In genomic region chr2:90123411-90123810, GRCh38 we compare ENCODE assay signal across 7 cellular contexts.
DNase-seq lines count a peak whose midpoint lies in the region; ATAC-seq, FAIRE-seq and TF ChIP-seq lines count a peak whose summit lies in the region.
"Not testable (repeated sequence)": the region's sequence is repeated elsewhere in the genome, so short reads cannot be mapped to it uniquely, and the experiment has no call there.

No MANE protein-coding gene starts in this region.

- H3K4me3 Mint-ChIP-seq in GM23338, result not testable (repeated sequence)

- FAIRE-seq in H1 (lab: Jason Lieb, UNC) (peak; percentile 84), pancreas (lab: Jason Lieb, UNC) (peak; percentile 34)

- DNase-seq in GM23338 (ENCODE audit: low spot score) (peak; percentile 49), HK-2 (ENCODE audit: unreplicated experiment) (peak; percentile 0), M059J (ENCODE audit: low read depth) (peak; percentile 0), UCSD-AML1 (lab: John Stamatoyannopoulos, UW; ENCODE audit: unreplicated experiment) (peak; percentile 12), iPS-NIHi7 (ENCODE audit: extremely low spot score) (peak; percentile 10)
- not testable (repeated sequence) for DNase-seq in H1 (ENCODE audit: low read depth in 1 of 2, low spot score in 2 of 2); pancreas

- not testable (repeated sequence) for H2AFZ ChIP-seq in GM23338; H1 (ENCODE audit: low read length)

- H2BK120ac ChIP-seq in H1 (replicated peaks; ENCODE audit: low read depth, low read length), result not testable (repeated sequence)

- H3K27ac ChIP-seq in GM23338 (ENCODE audit: low read depth); H1 (ENCODE audit: low read depth, low read length); pancreas: not testable (repeated sequence)

- H3K9me3 Mint-ChIP-seq in GM23338, result peaks cover 30% of the 10 kb centered on the region

- H2BK12ac ChIP-seq in H1 (ENCODE audit: low read depth, low read length), result not testable (repeated sequence)

- not testable (repeated sequence) for H3K18ac ChIP-seq in H1 (ENCODE audit: extremely low read depth, low read length)

- 48% methylated on average over 4 of the region's 4 CpGs; no CpG with 5 or more reads in 1 of the 2 experiments for WGBS in H1 (ENCODE audit: extremely low coverage in 1 of 2, insufficient coverage in 1 of 2, insufficient read length in 1 of 2, insufficient replicate concordance in 2 of 2, low coverage in 1 of 2, low lambda C conversion rate in 2 of 2, missing lambda C conversion rate in 1 of 2), 2 experiments
- 25 to 32% methylated on average over 4 of the region's 4 CpGs for WGBS in pancreas, 2 donors

- intact Hi-C loops in pancreas (cut with DNase I), result not testable (repeated sequence)

- not testable (repeated sequence) for H3K4me2 ChIP-seq in GM23338; H1 (ENCODE audit: insufficient read depth in 1 of 2, low read depth in 2 of 2, low read length in 2 of 2)

- H4K20me1 ChIP-seq in GM23338 (replicated peaks; ENCODE audit: insufficient read depth); H1 (replicated peaks in 1 of 2; ENCODE audit: control insufficient read depth in 1 of 2, insufficient read depth in 2 of 2, low read length in 2 of 2): not testable (repeated sequence)

- POLR2A ChIA-PET in H1 (lab: Charles Lee; ENCODE audit: partially characterized antibody), result not testable (repeated sequence)

- H2BK15ac ChIP-seq in H1 (ENCODE audit: low read length), result not testable (repeated sequence)

- H3K4ac ChIP-seq in H1 (replicated peaks; ENCODE audit: insufficient read length, low read depth, low read length), result not testable (repeated sequence)

- H4K91ac ChIP-seq in H1 (replicated peaks; ENCODE audit: insufficient read length, low read length), result not testable (repeated sequence)

- peak overlapping the region; percentile 70; the same call in 1 of the 2 replicates for H3K27ac Mint-ChIP-seq in GM23338

- CTCF ChIA-PET in H1 (lab: Charles Lee; ENCODE audit: partially characterized antibody), result not testable (repeated sequence)

- TF ChIP-seq RAD21 in H1 (IDR thresholded peaks at IDR 0.05 in 1 of 2, conservative IDR thresholded peaks at IDR 0.05 in 1 of 2; ENCODE audit: low read depth in 2 of 2, low read length in 2 of 2), result not testable (repeated sequence)

- not testable (repeated sequence) for H2AK5ac ChIP-seq in H1 (ENCODE audit: low read depth, low read length)

- H3K23me2 ChIP-seq in H1 (ENCODE audit: low read depth, low read length), result not testable (repeated sequence)

- not testable (repeated sequence) for H3K36me3 Mint-ChIP-seq in GM23338 (ENCODE audit: low read depth)

- H3K9me3 ChIP-seq in H1 (ENCODE audit: insufficient read depth in 2 of 2, low read depth in 1 of 2, low read length in 1 of 2); pancreas: not testable (repeated sequence)

- H3K14ac ChIP-seq in H1 (ENCODE audit: insufficient read length), result not testable (repeated sequence)

- TF ChIP-seq EP300 in H1 (IDR thresholded peaks at IDR 0.05; ENCODE audit: borderline replicate concordance in 1 of 2, low read depth in 2 of 2, low read length in 2 of 2), result not testable (repeated sequence)

- TF ChIP-seq POLR2A in H1 (IDR thresholded peaks at IDR 0.05; ENCODE audit: control extremely low read depth in 1 of 2, low read depth in 2 of 2, low read length in 2 of 2), result not testable (repeated sequence)

- H3K79me2 ChIP-seq in GM23338 (replicated peaks; ENCODE audit: insufficient read depth); H1 (ENCODE audit: control insufficient read depth in 1 of 2, insufficient read depth in 2 of 2, low read length in 2 of 2): not testable (repeated sequence)

- peak; percentile 43; the same call in 1 of the 3 replicates for ATAC-seq in GM23338
- not testable (repeated sequence) for ATAC-seq in pancreas

- not testable (repeated sequence) for H3K27me3 Mint-ChIP-seq in GM23338 (ENCODE audit: insufficient read depth, low read depth, poor library complexity)

- not testable (repeated sequence) for H3K36me3 ChIP-seq in GM23338 (ENCODE audit: insufficient read depth); H1 (ENCODE audit: control insufficient read depth in 2 of 4, insufficient read depth in 4 of 4, low read length in 3 of 4); pancreas

- not testable (repeated sequence) for TF ChIP-seq CTCF in GM23338 (conservative IDR thresholded peaks at IDR 0.05; ENCODE audit: low read depth in 2 of 2); H1 (IDR thresholded peaks at IDR 0.05; ENCODE audit: control extremely low read depth in 1 of 3, insufficient read depth in 1 of 3, low read depth in 1 of 3, low read length in 3 of 3); pancreas (IDR thresholded peaks at IDR 0.05)

- not testable (repeated sequence) for H3K23ac ChIP-seq in H1 (ENCODE audit: insufficient read length)

- H3K9me2 ChIP-seq in GM23338 (ENCODE audit: insufficient read depth), result not testable (repeated sequence)

- H2BK20ac ChIP-seq in H1 (ENCODE audit: low read length), result not testable (repeated sequence)

- H3K56ac ChIP-seq in H1 (replicated peaks; ENCODE audit: insufficient read length, low read depth, low read length), result not testable (repeated sequence)

- H3K79me1 ChIP-seq in H1 (ENCODE audit: low read depth, low read length), result not testable (repeated sequence)

- H4K5ac ChIP-seq in H1 (ENCODE audit: insufficient read length, low read depth, low read length), result not testable (repeated sequence)

- H3K4me1 ChIP-seq in GM23338 (ENCODE audit: insufficient read depth); H1 (replicated peaks in 1 of 4; ENCODE audit: control insufficient read depth in 3 of 4, insufficient read depth in 4 of 4, low read length in 3 of 4); pancreas: not testable (repeated sequence)

- not testable (repeated sequence) for H3K9ac ChIP-seq in H1 (replicated peaks in 1 of 4; ENCODE audit: extremely low read depth in 1 of 4, low read depth in 3 of 4, low read length in 3 of 4)

- not testable (repeated sequence) for H4K8ac ChIP-seq in H1 (ENCODE audit: extremely low read depth, insufficient read depth, low read length)

- H3F3A ChIP-seq in GM23338 (replicated peaks; ENCODE audit: low read depth), result not testable (repeated sequence)

- H3K4me3 ChIP-seq in GM23338; H1 (ENCODE audit: extremely low read depth in 1 of 4, insufficient read depth in 2 of 4, low read depth in 3 of 4, low read length in 4 of 4); pancreas: not testable (repeated sequence)

- H3K27me3 ChIP-seq in GM23338 (ENCODE audit: insufficient read depth); H1 (replicated peaks in 1 of 4; ENCODE audit: control insufficient read depth in 3 of 4, extremely low read depth in 1 of 4, insufficient read depth in 3 of 4, low read length in 3 of 4); pancreas: not testable (repeated sequence)

- not testable (repeated sequence) for H3K4me1 Mint-ChIP-seq in GM23338

- H2BK5ac ChIP-seq in H1 (ENCODE audit: low read depth, low read length), result not testable (repeated sequence)
